17 cellular contexts compared by ENCODE assay signal in genomic region chr13:27211771-27212364, GRCh38. TPM values are rescaled to one million over a fixed set of nuclear protein-coding genes. Genes with fewer than 3 reads are reported as not detected.
DNase-seq lines count a peak whose midpoint lies in the region; ATAC-seq, FAIRE-seq and TF ChIP-seq lines count a peak whose summit lies in the region.
"Had no signal": no experiment of that assay in that cellular context is flagged by ENCODE, and none has a peak within 500 bp of the region (broad histone marks: within the 10 kb centered on the region; RNA-seq: fewer than 3 reads in every experiment).

No MANE protein-coding gene starts in this region.

- TF ChIP-seq EP300 in HepG2 (IDR thresholded peaks at IDR 0.05; ENCODE audit: low read depth in 2 of 2, low read length in 2 of 2) (no peak), HepG2 (CRISPR knock-in tag; IDR thresholded peaks at IDR 0.05; ENCODE audit: borderline replicate concordance) (no peak)

- no peak overlapping the region for H2AFZ ChIP-seq in HepG2 (ENCODE audit: low read length)

- H3K4me1 ChIP-seq in HepG2 (ENCODE audit: insufficient read depth, low read length) (no peaks in the 10 kb centered on the region), right lobe of liver (no peaks in the 10 kb centered on the region), adipocyte (ENCODE audit: control insufficient read depth, insufficient read depth, low read length) (no peaks in the 10 kb centered on the region)
- H3K4me1 ChIP-seq: lower lobe of right lung, suprapubic skin had no signal

- H3K9ac ChIP-seq in HepG2 (ENCODE audit: insufficient read depth, low read depth, low read length) (no peak overlapping the region), adipocyte (ENCODE audit: low read length) (no peak overlapping the region)

- 73% methylated on average over 10 of the region's 17 CpGs for WGBS in HepG2 (ENCODE audit: low lambda C conversion rate)
- WGBS in right lobe of liver (ENCODE audit: insufficient coverage, low coverage, low lambda C conversion rate, missing lambda C conversion rate) = 93% methylated on average over 2 of the region's 17 CpGs

- no peak for TF ChIP-seq POLR2A in HepG2 (IDR thresholded peaks at IDR 0.05; ENCODE audit: insufficient read depth in 1 of 2, low read depth in 2 of 2, low read length in 2 of 2)
- no peak for TF ChIP-seq POLR2A in right lobe of liver (IDR thresholded peaks at IDR 0.05)

- H3K27ac ChIP-seq in HepG2 (ENCODE audit: extremely low read length, insufficient read depth, low read length) = no peak overlapping the region
- H3K27ac ChIP-seq in right lobe of liver = no peak overlapping the region
- no peak overlapping the region for H3K27ac ChIP-seq in caudate nucleus (ENCODE audit: low read depth, low read length)
- H3K27ac ChIP-seq: lower lobe of right lung, RWPE1, skin epidermis, suprapubic skin had no signal

- BruUV-seq in HepG2 (replicated peaks; lab: Mats Ljungman, UMichigan) = no TSS peak

- H3K4me3 ChIP-seq in HepG2 (replicated peaks in 1 of 3; ENCODE audit: insufficient read depth in 1 of 3, low read depth in 2 of 3, low read length in 3 of 3) (no peak overlapping the region), right lobe of liver (no peak overlapping the region), adipocyte (ENCODE audit: low read length) (no peak overlapping the region), fibroblast of pulmonary artery (replicated peaks; ENCODE audit: low read depth, low read length) (no peak overlapping the region)
- H3K4me3 ChIP-seq: lower lobe of right lung, skin epidermis, suprapubic skin had no signal

- ATAC-seq in HepG2 (peak; percentile 48), right lobe of liver (no peak), GM21526 (IDR thresholded peaks at IDR 0.05; ENCODE audit: low FRiP score, unreplicated experiment) (no peak)
- ATAC-seq: activated T-helper 17 cell treated with anti-CD3 and anti-CD28 coated beads, Interleukin-2, amount 50 U/mL, for 72 hours; lower lobe of right lung had no signal

- TF ChIP-seq CTCF in HepG2 (CRISPR knock-in tag; IDR thresholded peaks at IDR 0.05) (no peak), right lobe of liver (IDR thresholded peaks at IDR 0.05) (no peak), fibroblast of pulmonary artery (IDR thresholded peaks at IDR 0.05; ENCODE audit: low read length, missing control alignments) (no peak)

- in situ Hi-C loops in HepG2 (cut with HindIII; ENCODE audit: extremely low pct_ligation_motif_present, low pct_unique_long_range_greater_than_20kb) = no loop called here

- no peaks in the 10 kb centered on the region for H3K36me3 ChIP-seq in HepG2 (replicated peaks in 1 of 2; ENCODE audit: control insufficient read depth in 1 of 2, insufficient read depth in 2 of 2, low read length in 2 of 2)
- H3K36me3 ChIP-seq in right lobe of liver = no peaks in the 10 kb centered on the region
- no peaks in the 10 kb centered on the region for H3K36me3 ChIP-seq in adipocyte (ENCODE audit: control insufficient read depth, insufficient read depth, low read length, severe bottlenecking)
- H3K36me3 ChIP-seq: lower lobe of right lung, suprapubic skin had no signal

- no peak for TF ChIP-seq RAD21 in HepG2 (CRISPR knock-in tag; IDR thresholded peaks at IDR 0.05)

- no peak overlapping the region for H3K4me2 ChIP-seq in HepG2 (ENCODE audit: low read depth, low read length)

- H3K27me3 ChIP-seq in HepG2 (ENCODE audit: control insufficient read depth in 1 of 2, insufficient read depth in 2 of 2, low read length in 2 of 2) (no peaks in the 10 kb centered on the region), right lobe of liver (no peaks in the 10 kb centered on the region), adipocyte (replicated peaks; ENCODE audit: control insufficient read depth, insufficient read depth, low read length) (no peaks in the 10 kb centered on the region)
- H3K27me3 ChIP-seq: suprapubic skin had no signal

- DNase-seq in HepG2 (ENCODE audit: low spot score) (no peak), right lobe of liver (no peak), adipocyte (ENCODE audit: low read depth) (peak; percentile 36), fibroblast of pulmonary artery (ENCODE audit: low read depth) (peak; percentile 76), KG1 (lab: John Stamatoyannopoulos, UW) (no peak), caudate nucleus (lab: John Stamatoyannopoulos, UW) (no peak), HuH-7.5 (ENCODE audit: low spot score) (no peak)
- DNase-seq: activated CD4-positive, alpha-beta T cell treated with anti-CD3 and anti-CD28 coated beads, Interleukin-2, amount 50 U/mL, for 4 hours; lower lobe of right lung; NCI-H1436; NCI-H524 had no signal

- POLR2A ChIA-PET in HepG2 (lab: Yijun Ruan, JAX) = no interaction called here

- H3K79me2 ChIP-seq in HepG2 (ENCODE audit: insufficient read depth, low read length) = no peaks in the 10 kb centered on the region

- CTCF ChIA-PET in HepG2 (lab: Yijun Ruan, JAX; ENCODE audit: low intra/inter-chr PET ratio, low total read pairs) = no interaction called here

- FAIRE-seq in HepG2 (lab: Jason Lieb, UNC) = no peak
- FAIRE-seq: D721Med had no signal

- H3K9me3 ChIP-seq in HepG2 (ENCODE audit: low read length) = no peaks in the 10 kb centered on the region
- no peaks in the 10 kb centered on the region for H3K9me3 ChIP-seq in right lobe of liver
- no peaks in the 10 kb centered on the region for H3K9me3 ChIP-seq in adipocyte (ENCODE audit: control insufficient read depth, low read length)
- H3K9me3 ChIP-seq: lower lobe of right lung had no signal

- intact Hi-C loops in HepG2 (cut with micrococcal nuclease; ENCODE audit: unreplicated experiment) (loop anchor here (10.0 kb wide), 1 partner anchor 1667 kb away; no protein-coding TSS in a partner anchor), right lobe of liver (cut with DNase I) (no loop called here)

- no peaks in the 10 kb centered on the region for H4K20me1 ChIP-seq in HepG2 (ENCODE audit: insufficient read depth, low read length)

RNA-seq across cellular contexts. Expression of gene RPL21, which starts 39.5 kb away (rescaled TPM):
- total RNA-seq in HepG2 (2016; rRNA removed; fragmentation: Illumina TruSeq; extraction: Trizol) = 1,234 and 1,660 TPM in 2 replicates
- 1,575 and 1,856 TPM in 2 replicates for total RNA-seq in HepG2 (2016; cell fraction: cytosol; rRNA removed; fragmentation: Illumina TruSeq; extraction: Trizol; ENCODE audit: low read depth)
- 1,231 and 1,647 TPM in 2 replicates for total RNA-seq in HepG2 (2016; cell fraction: insoluble cytoplasmic fraction; rRNA removed; fragmentation: Illumina TruSeq; extraction: Trizol)
- 2,364 and 2,513 TPM in 2 replicates for total RNA-seq in HepG2 (2016; cell fraction: membrane; rRNA removed; fragmentation: Illumina TruSeq; extraction: Trizol)
- total RNA-seq in HepG2 (2016; cell fraction: nucleus; rRNA removed; fragmentation: Illumina TruSeq; extraction: Trizol) = 468 and 495 TPM in 2 replicates
- 1,013 and 1,261 TPM in 2 replicates for polyA plus RNA-seq in HepG2 (2011; rRNA removed)
- polyA plus RNA-seq in HepG2 (2011; cell fraction: cytosol; rRNA removed) = 771 and 1,026 TPM in 2 replicates
- polyA plus RNA-seq in HepG2 (2011; cell fraction: nucleus; rRNA removed) = 163 and 203 TPM in 2 replicates
- polyA plus RNA-seq in HepG2 (2012) = 1,465 and 1,554 TPM in 2 replicates
- polyA plus RNA-seq in HepG2 (2016; cell fraction: cytosol; fragmentation: Illumina TruSeq; extraction: Trizol; ENCODE audit: low read depth) = 1,743 and 1,770 TPM in 2 replicates
- polyA plus RNA-seq in HepG2 (2016; cell fraction: insoluble cytoplasmic fraction; fragmentation: Illumina TruSeq; extraction: Trizol; ENCODE audit: low read depth) = 1,533 and 1,679 TPM in 2 replicates
- polyA plus RNA-seq in HepG2 (2016; cell fraction: membrane; fragmentation: Illumina TruSeq; extraction: Trizol; ENCODE audit: low read depth) = 2,158 and 2,160 TPM in 2 replicates
- 719 and 730 TPM in 2 replicates for polyA plus RNA-seq in HepG2 (2016; cell fraction: nucleus; fragmentation: Illumina TruSeq; extraction: Trizol; ENCODE audit: insufficient read depth, low read depth)
- 37.8 and 64.0 TPM in 2 replicates for polyA minus RNA-seq in HepG2 (2011; rRNA and poly(A)+ RNA removed; ENCODE audit: low replicate concordance)
- 164 and 196 TPM in 2 replicates for polyA minus RNA-seq in HepG2 (2011; cell fraction: cytosol; rRNA and poly(A)+ RNA removed)
- polyA minus RNA-seq in HepG2 (2011; cell fraction: nucleus; rRNA and poly(A)+ RNA removed) = 292 and 344 TPM in 2 replicates
- 100 to 1,000 TPM; 174 to 362 (median 317) TPM for total RNA-seq in right lobe of liver

RNA-seq across cellular contexts. Expression of gene USP12, which starts 40.3 kb away (rescaled TPM):
- total RNA-seq in HepG2 (2016; rRNA removed; fragmentation: Illumina TruSeq; extraction: Trizol) (19.5 and 30.3 TPM in 2 replicates), right lobe of liver (10 to 100 TPM; 11.5 to 25.4 (median 14.6) TPM)
- 32.9 and 33.8 TPM in 2 replicates for total RNA-seq in HepG2 (2016; cell fraction: cytosol; rRNA removed; fragmentation: Illumina TruSeq; extraction: Trizol; ENCODE audit: low read depth)
- total RNA-seq in HepG2 (2016; cell fraction: insoluble cytoplasmic fraction; rRNA removed; fragmentation: Illumina TruSeq; extraction: Trizol) = 19.4 and 26.7 TPM in 2 replicates
- 34.7 and 39.3 TPM in 2 replicates for total RNA-seq in HepG2 (2016; cell fraction: membrane; rRNA removed; fragmentation: Illumina TruSeq; extraction: Trizol)
- total RNA-seq in HepG2 (2016; cell fraction: nucleus; rRNA removed; fragmentation: Illumina TruSeq; extraction: Trizol) = 16.5 and 17.7 TPM in 2 replicates
- 9.4 and 9.8 TPM in 2 replicates for polyA plus RNA-seq in HepG2 (2011; rRNA removed)
- 3.9 and 6.2 TPM in 2 replicates for polyA plus RNA-seq in HepG2 (2011; cell fraction: cytosol; rRNA removed)
- polyA plus RNA-seq in HepG2 (2011; cell fraction: nucleus; rRNA removed) = 2.7 and 3.4 TPM in 2 replicates
- polyA plus RNA-seq in HepG2 (2012) = 16.6 and 18.8 TPM in 2 replicates
- 36.8 and 44.5 TPM in 2 replicates for polyA plus RNA-seq in HepG2 (2016; cell fraction: cytosol; fragmentation: Illumina TruSeq; extraction: Trizol; ENCODE audit: low read depth)
- polyA plus RNA-seq in HepG2 (2016; cell fraction: insoluble cytoplasmic fraction; fragmentation: Illumina TruSeq; extraction: Trizol; ENCODE audit: low read depth) = 28.8 and 29.4 TPM in 2 replicates
- polyA plus RNA-seq in HepG2 (2016; cell fraction: membrane; fragmentation: Illumina TruSeq; extraction: Trizol; ENCODE audit: low read depth) = 31.5 and 33.7 TPM in 2 replicates
- polyA plus RNA-seq in HepG2 (2016; cell fraction: nucleus; fragmentation: Illumina TruSeq; extraction: Trizol; ENCODE audit: insufficient read depth, low read depth) = 15.9 and 16.9 TPM in 2 replicates
- 4.2 and 6.1 TPM in 2 replicates for polyA minus RNA-seq in HepG2 (2011; rRNA and poly(A)+ RNA removed; ENCODE audit: low replicate concordance)
- 9.5 and 11.3 TPM in 2 replicates for polyA minus RNA-seq in HepG2 (2011; cell fraction: cytosol; rRNA and poly(A)+ RNA removed)
- polyA minus RNA-seq in HepG2 (2011; cell fraction: nucleus; rRNA and poly(A)+ RNA removed) = 23.9 and 27.2 TPM in 2 replicates

RNA-seq across cellular contexts. Expression of gene RASL11A, which starts 58.8 kb away (rescaled TPM):
- total RNA-seq in HepG2 (2016; rRNA removed; fragmentation: Illumina TruSeq; extraction: Trizol) = 3.2 and 4.1 TPM in 2 replicates
- 2.2 and 3.8 TPM in 2 replicates for total RNA-seq in HepG2 (2016; cell fraction: cytosol; rRNA removed; fragmentation: Illumina TruSeq; extraction: Trizol; ENCODE audit: low read depth)
- total RNA-seq in HepG2 (2016; cell fraction: insoluble cytoplasmic fraction; rRNA removed; fragmentation: Illumina TruSeq; extraction: Trizol) = 2.6 and 4.1 TPM in 2 replicates
- 2.7 and 2.9 TPM in 2 replicates for total RNA-seq in HepG2 (2016; cell fraction: membrane; rRNA removed; fragmentation: Illumina TruSeq; extraction: Trizol)
- 1.4 and 2.3 TPM in 2 replicates for total RNA-seq in HepG2 (2016; cell fraction: nucleus; rRNA removed; fragmentation: Illumina TruSeq; extraction: Trizol)
- polyA plus RNA-seq in HepG2 (2011; rRNA removed) = 3.0 and 3.7 TPM in 2 replicates
- 2.1 and 2.8 TPM in 2 replicates for polyA plus RNA-seq in HepG2 (2011; cell fraction: cytosol; rRNA removed)
- 1.1 and 1.9 TPM in 2 replicates for polyA plus RNA-seq in HepG2 (2011; cell fraction: nucleus; rRNA removed)
- polyA plus RNA-seq in HepG2 (2012) = 1.0 and 1.2 TPM in 2 replicates
- polyA plus RNA-seq in HepG2 (2016; cell fraction: cytosol; fragmentation: Illumina TruSeq; extraction: Trizol; ENCODE audit: low read depth) = 1.3 and 2.0 TPM in 2 replicates
- 3.1 and 5.6 TPM in 2 replicates for polyA plus RNA-seq in HepG2 (2016; cell fraction: insoluble cytoplasmic fraction; fragmentation: Illumina TruSeq; extraction: Trizol; ENCODE audit: low read depth)
- 1.9 and 2.7 TPM in 2 replicates for polyA plus RNA-seq in HepG2 (2016; cell fraction: membrane; fragmentation: Illumina TruSeq; extraction: Trizol; ENCODE audit: low read depth)
- polyA plus RNA-seq in HepG2 (2016; cell fraction: nucleus; fragmentation: Illumina TruSeq; extraction: Trizol; ENCODE audit: insufficient read depth, low read depth) = 1.4 and 4.3 TPM in 2 replicates
- polyA minus RNA-seq in HepG2 (2011; rRNA and poly(A)+ RNA removed; ENCODE audit: low replicate concordance) = 9.1 and 16.5 TPM in 2 replicates
- 2.8 and 5.8 TPM in 2 replicates for polyA minus RNA-seq in HepG2 (2011; cell fraction: cytosol; rRNA and poly(A)+ RNA removed)
- 0.39 and 1.7 TPM in 2 replicates for polyA minus RNA-seq in HepG2 (2011; cell fraction: nucleus; rRNA and poly(A)+ RNA removed)
- total RNA-seq in right lobe of liver = 10 to 100 TPM in 1 of 6 experiments, 1 to 10 TPM in 5; 4.2 to 23.4 (median 6.1) TPM

Comparison
In these comparisons a context has a peak if more than half of its experiments do, and no peak if none do; other contexts are left out.
1. DNase-seq: peak in adipocyte (single experiment) and fibroblast of pulmonary artery (single experiment); none in HepG2 (single experiment), right lobe of liver (0 of 3), KG1 (single experiment), caudate nucleus (0 of 61) and HuH-7.5 (single experiment).